1 cellular context compared by ENCODE assay signal in the genomic region with DNA sequence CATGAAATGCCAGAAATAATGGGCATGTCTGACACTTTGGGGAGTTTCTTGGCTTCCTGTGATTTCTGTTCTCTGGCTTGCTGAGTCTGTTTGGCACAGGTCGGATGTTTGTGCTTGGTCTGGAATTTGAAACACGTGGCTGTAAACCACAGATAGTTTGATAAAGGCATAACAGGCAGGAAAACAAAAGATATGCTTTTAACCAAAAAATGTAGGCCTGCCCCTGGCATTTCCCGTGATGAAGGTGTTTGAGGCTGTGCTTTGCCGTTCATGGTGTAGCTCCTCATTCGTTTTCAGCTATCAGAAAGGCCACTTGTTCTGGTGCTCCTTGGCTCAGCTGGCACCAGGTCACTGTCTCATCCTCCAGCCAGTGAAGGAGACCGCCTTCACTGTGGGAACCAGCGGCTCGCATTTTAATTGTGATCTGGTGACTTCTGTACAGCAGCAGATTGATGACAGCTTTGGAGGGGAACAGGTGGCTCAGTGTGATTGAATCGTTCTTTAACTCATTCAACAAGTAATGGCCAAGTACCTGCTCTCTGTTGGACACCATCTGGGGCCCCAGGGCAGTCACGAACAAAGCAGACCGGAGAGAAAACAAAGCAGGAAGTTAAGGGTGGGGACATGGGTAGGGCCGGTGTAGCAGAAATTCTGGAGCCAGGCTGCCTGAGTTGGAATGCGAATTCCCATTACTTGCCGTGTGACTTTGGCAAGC.
TF ChIP-seq lines count a peak whose summit lies in the region.

No MANE protein-coding gene starts in this region.

TF ChIP-seq in HepG2, 621 proteins besides CTCF, POLR2A, EP300 and RAD21 (continued from another document):
- TF ChIP-seq, protein P1, sequence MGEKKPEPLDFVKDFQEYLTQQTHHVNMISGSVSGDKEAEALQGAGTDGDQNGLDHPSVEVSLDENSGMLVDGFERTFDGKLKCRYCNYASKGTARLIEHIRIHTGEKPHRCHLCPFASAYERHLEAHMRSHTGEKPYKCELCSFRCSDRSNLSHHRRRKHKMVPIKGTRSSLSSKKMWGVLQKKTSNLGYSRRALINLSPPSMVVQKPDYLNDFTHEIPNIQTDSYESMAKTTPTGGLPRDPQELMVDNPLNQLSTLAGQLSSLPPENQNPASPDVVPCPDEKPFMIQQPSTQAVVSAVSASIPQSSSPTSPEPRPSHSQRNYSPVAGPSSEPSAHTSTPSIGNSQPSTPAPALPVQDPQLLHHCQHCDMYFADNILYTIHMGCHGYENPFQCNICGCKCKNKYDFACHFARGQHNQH (CRISPR knock-in tag; IDR thresholded peaks at IDR 0.05) = 0 out of 2 replicates have a peak, but pooled peaks have one; percentile 25
- TF ChIP-seq CCAR2 (optimal IDR thresholded peaks at IDR 0.05; ENCODE audit: low read depth, low read length) (no peak), ZNF180 (CRISPR knock-in tag; IDR thresholded peaks at IDR 0.05; ENCODE audit: borderline replicate concordance, low read depth) (no peak), ARNT (IDR thresholded peaks at IDR 0.05) (no peak), ELF4 (CRISPR knock-in tag; IDR thresholded peaks at IDR 0.05; ENCODE audit: borderline replicate concordance) (no peak), KDM2A (CRISPR knock-in tag; IDR thresholded peaks at IDR 0.05; ENCODE audit: borderline replicate concordance, low read depth) (no peak), NAIF1 (CRISPR knock-in tag; IDR thresholded peaks at IDR 0.05; ENCODE audit: borderline replicate concordance) (no peak), CENPT (CRISPR knock-in tag; IDR thresholded peaks at IDR 0.05; ENCODE audit: low read depth) (no peak), ZNF333 (CRISPR knock-in tag; IDR thresholded peaks at IDR 0.05; ENCODE audit: borderline replicate concordance) (no peak), FOXA1 (IDR thresholded peaks at IDR 0.05) (no peak), FOXA1 (CRISPR knock-in tag; IDR thresholded peaks at IDR 0.05) (no peak), KDM1A (CRISPR knock-in tag; IDR thresholded peaks at IDR 0.05) (no peak), ZNF879 (CRISPR knock-in tag; IDR thresholded peaks at IDR 0.05) (no peak), SOX5 (CRISPR knock-in tag; IDR thresholded peaks at IDR 0.05; ENCODE audit: borderline replicate concordance) (peak; percentile 83), KDM5B (CRISPR knock-in tag; IDR thresholded peaks at IDR 0.05; ENCODE audit: borderline replicate concordance) (no peak), ZNF619 (CRISPR knock-in tag; IDR thresholded peaks at IDR 0.05) (0 out of 2 replicates have a peak, but pooled peaks have one; percentile 67), KAT8 (CRISPR knock-in tag; IDR thresholded peaks at IDR 0.05) (peak; percentile 52; the same call in 1 of the 2 replicates), IRF2 (CRISPR knock-in tag; IDR thresholded peaks at IDR 0.05) (0 out of 2 replicates have a peak, but pooled peaks have one; percentile 28), ZNF737 (CRISPR knock-in tag; IDR thresholded peaks at IDR 0.05; ENCODE audit: borderline replicate concordance) (no peak), FIP1L1 (IDR thresholded peaks at IDR 0.05; ENCODE audit: borderline replicate concordance, insufficient read depth, low read depth, low read length) (no peak), FOXO1 (CRISPR knock-in tag; IDR thresholded peaks at IDR 0.05) (0 out of 2 replicates have a peak, but pooled peaks have one; percentile 15), ZNF614 (CRISPR knock-in tag; IDR thresholded peaks at IDR 0.05; ENCODE audit: borderline replicate concordance) (peak; percentile 1; the same call in 1 of the 2 replicates), MAZ (IDR thresholded peaks at IDR 0.05; ENCODE audit: borderline replicate concordance, low read depth, low read length) (no peak), MAZ (CRISPR knock-in tag; IDR thresholded peaks at IDR 0.05; ENCODE audit: low read depth) (0 out of 2 replicates have a peak, but pooled peaks have one; percentile 15), NFIC (IDR thresholded peaks at IDR 0.05; ENCODE audit: low read length) (peak; percentile 49; the same call in 1 of the 2 replicates), FOXP1 (IDR thresholded peaks at IDR 0.05) (no peak), FOXP1 (CRISPR knock-in tag; IDR thresholded peaks at IDR 0.05) (peak; percentile 57), HOXA5 (CRISPR knock-in tag; IDR thresholded peaks at IDR 0.05) (no peak), HCFC1 (IDR thresholded peaks at IDR 0.05; ENCODE audit: low read depth, low read length) (no peak), TSC22D2 (CRISPR knock-in tag; IDR thresholded peaks at IDR 0.05; ENCODE audit: borderline replicate concordance) (peak; percentile 29; the same call in 1 of the 2 replicates), ZNF556 (CRISPR knock-in tag; IDR thresholded peaks at IDR 0.05; ENCODE audit: borderline replicate concordance) (0 out of 2 replicates have a peak, but pooled peaks have one; percentile 18), RBAK (CRISPR knock-in tag; IDR thresholded peaks at IDR 0.05) (no peak), NFATC3 (CRISPR knock-in tag; IDR thresholded peaks at IDR 0.05) (no peak), FOXA3 (CRISPR knock-in tag; IDR thresholded peaks at IDR 0.05) (no peak; the same call in 1 of the 2 replicates), GLI4 (CRISPR knock-in tag; IDR thresholded peaks at IDR 0.05; ENCODE audit: borderline replicate concordance) (no peak), U2AF1 (optimal IDR thresholded peaks at IDR 0.05; ENCODE audit: low read depth, low read length) (no peak)
- TF ChIP-seq, protein P2, sequence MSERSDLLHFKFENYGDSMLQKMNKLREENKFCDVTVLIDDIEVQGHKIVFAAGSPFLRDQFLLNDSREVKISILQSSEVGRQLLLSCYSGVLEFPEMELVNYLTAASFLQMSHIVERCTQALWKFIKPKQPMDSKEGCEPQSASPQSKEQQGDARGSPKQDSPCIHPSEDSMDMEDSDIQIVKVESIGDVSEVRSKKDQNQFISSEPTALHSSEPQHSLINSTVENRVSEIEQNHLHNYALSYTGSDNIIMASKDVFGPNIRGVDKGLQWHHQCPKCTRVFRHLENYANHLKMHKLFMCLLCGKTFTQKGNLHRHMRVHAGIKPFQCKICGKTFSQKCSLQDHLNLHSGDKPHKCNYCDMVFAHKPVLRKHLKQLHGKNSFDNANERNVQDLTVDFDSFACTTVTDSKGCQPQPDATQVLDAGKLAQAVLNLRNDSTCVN (CRISPR knock-in tag; IDR thresholded peaks at IDR 0.05; ENCODE audit: borderline replicate concordance) = no peak
- TF ChIP-seq, protein P3, sequence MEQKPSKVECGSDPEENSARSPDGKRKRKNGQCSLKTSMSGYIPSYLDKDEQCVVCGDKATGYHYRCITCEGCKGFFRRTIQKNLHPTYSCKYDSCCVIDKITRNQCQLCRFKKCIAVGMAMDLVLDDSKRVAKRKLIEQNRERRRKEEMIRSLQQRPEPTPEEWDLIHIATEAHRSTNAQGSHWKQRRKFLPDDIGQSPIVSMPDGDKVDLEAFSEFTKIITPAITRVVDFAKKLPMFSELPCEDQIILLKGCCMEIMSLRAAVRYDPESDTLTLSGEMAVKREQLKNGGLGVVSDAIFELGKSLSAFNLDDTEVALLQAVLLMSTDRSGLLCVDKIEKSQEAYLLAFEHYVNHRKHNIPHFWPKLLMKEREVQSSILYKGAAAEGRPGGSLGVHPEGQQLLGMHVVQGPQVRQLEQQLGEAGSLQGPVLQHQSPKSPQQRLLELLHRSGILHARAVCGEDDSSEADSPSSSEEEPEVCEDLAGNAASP (CRISPR knock-in tag; IDR thresholded peaks at IDR 0.05; ENCODE audit: borderline replicate concordance) = no peak
- TF ChIP-seq, protein P4, sequence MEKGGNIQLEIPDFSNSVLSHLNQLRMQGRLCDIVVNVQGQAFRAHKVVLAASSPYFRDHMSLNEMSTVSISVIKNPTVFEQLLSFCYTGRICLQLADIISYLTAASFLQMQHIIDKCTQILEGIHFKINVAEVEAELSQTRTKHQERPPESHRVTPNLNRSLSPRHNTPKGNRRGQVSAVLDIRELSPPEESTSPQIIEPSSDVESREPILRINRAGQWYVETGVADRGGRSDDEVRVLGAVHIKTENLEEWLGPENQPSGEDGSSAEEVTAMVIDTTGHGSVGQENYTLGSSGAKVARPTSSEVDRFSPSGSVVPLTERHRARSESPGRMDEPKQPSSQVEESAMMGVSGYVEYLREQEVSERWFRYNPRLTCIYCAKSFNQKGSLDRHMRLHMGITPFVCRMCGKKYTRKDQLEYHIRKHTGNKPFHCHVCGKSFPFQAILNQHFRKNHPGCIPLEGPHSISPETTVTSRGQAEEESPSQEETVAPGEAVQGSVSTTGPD (CRISPR knock-in tag; IDR thresholded peaks at IDR 0.05) = peak; percentile 90
- TF ChIP-seq, protein P5, sequence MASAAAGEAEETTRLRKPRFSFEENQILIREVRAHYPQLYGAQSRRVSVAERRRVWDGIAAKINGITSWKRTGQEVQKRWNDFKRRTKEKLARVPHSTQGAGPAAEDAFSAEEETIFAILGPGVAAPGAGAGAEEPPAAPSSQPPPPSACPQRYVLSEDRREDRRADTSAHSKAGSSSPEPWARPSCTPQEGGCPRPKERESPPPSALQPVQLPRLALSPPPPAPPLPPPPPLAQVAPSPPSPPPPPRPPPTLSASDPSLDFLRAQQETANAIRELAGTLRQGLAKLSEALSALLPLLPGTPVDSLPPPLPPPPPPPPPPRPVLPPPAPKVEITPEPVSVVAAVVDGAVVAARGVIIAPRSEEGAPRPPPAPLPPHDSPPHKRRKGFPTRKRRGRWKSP (CRISPR knock-in tag; IDR thresholded peaks at IDR 0.05) = peak; percentile 44; the same call in 1 of the 2 replicates
- TF ChIP-seq, protein P6, sequence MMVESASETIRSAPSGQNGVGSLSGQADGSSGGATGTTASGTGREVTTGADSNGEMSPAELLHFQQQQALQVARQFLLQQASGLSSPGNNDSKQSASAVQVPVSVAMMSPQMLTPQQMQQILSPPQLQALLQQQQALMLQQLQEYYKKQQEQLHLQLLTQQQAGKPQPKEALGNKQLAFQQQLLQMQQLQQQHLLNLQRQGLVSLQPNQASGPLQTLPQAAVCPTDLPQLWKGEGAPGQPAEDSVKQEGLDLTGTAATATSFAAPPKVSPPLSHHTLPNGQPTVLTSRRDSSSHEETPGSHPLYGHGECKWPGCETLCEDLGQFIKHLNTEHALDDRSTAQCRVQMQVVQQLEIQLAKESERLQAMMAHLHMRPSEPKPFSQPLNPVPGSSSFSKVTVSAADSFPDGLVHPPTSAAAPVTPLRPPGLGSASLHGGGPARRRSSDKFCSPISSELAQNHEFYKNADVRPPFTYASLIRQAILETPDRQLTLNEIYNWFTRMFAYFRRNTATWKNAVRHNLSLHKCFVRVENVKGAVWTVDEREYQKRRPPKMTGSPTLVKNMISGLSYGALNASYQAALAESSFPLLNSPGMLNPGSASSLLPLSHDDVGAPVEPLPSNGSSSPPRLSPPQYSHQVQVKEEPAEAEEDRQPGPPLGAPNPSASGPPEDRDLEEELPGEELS (CRISPR knock-in tag; IDR thresholded peaks at IDR 0.05) = peak; percentile 56
- TF ChIP-seq, protein P7, sequence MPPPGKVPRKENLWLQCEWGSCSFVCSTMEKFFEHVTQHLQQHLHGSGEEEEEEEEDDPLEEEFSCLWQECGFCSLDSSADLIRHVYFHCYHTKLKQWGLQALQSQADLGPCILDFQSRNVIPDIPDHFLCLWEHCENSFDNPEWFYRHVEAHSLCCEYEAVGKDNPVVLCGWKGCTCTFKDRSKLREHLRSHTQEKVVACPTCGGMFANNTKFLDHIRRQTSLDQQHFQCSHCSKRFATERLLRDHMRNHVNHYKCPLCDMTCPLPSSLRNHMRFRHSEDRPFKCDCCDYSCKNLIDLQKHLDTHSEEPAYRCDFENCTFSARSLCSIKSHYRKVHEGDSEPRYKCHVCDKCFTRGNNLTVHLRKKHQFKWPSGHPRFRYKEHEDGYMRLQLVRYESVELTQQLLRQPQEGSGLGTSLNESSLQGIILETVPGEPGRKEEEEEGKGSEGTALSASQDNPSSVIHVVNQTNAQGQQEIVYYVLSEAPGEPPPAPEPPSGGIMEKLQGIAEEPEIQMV (CRISPR knock-in tag; IDR thresholded peaks at IDR 0.05; ENCODE audit: low read depth) = no peak
- TF ChIP-seq, protein P8, sequence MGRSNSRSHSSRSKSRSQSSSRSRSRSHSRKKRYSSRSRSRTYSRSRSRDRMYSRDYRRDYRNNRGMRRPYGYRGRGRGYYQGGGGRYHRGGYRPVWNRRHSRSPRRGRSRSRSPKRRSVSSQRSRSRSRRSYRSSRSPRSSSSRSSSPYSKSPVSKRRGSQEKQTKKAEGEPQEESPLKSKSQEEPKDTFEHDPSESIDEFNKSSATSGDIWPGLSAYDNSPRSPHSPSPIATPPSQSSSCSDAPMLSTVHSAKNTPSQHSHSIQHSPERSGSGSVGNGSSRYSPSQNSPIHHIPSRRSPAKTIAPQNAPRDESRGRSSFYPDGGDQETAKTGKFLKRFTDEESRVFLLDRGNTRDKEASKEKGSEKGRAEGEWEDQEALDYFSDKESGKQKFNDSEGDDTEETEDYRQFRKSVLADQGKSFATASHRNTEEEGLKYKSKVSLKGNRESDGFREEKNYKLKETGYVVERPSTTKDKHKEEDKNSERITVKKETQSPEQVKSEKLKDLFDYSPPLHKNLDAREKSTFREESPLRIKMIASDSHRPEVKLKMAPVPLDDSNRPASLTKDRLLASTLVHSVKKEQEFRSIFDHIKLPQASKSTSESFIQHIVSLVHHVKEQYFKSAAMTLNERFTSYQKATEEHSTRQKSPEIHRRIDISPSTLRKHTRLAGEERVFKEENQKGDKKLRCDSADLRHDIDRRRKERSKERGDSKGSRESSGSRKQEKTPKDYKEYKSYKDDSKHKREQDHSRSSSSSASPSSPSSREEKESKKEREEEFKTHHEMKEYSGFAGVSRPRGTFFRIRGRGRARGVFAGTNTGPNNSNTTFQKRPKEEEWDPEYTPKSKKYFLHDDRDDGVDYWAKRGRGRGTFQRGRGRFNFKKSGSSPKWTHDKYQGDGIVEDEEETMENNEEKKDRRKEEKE (IDR thresholded peaks at IDR 0.05) = no peak
- TF ChIP-seq, protein P9, sequence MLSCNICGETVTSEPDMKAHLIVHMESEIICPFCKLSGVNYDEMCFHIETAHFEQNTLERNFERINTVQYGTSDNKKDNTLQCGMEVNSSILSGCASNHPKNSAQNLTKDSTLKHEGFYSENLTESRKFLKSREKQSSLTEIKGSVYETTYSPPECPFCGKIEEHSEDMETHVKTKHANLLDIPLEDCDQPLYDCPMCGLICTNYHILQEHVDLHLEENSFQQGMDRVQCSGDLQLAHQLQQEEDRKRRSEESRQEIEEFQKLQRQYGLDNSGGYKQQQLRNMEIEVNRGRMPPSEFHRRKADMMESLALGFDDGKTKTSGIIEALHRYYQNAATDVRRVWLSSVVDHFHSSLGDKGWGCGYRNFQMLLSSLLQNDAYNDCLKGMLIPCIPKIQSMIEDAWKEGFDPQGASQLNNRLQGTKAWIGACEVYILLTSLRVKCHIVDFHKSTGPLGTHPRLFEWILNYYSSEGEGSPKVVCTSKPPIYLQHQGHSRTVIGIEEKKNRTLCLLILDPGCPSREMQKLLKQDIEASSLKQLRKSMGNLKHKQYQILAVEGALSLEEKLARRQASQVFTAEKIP (CRISPR knock-in tag; IDR thresholded peaks at IDR 0.05; ENCODE audit: borderline replicate concordance) = no peak
